Comparison of ENCODE assay signal across 26 cellular contexts in the genomic region with DNA sequence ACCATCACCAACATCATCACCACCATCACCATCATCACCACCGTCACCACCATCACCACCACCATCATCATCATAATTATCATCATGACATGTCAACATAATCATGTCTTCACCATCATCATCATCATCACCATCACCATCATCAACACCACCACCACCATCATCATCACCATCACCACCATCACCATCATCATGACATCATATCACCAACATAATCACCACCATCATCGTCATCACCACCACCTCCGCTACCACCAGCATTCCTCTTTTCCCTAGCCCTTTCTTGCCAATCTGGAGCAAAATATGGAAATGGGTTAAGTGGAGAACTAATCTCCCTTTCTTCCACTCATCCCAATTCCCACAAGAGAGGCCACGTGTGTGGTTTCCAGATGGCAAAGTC. TPM values are rescaled to one million over a fixed set of nuclear protein-coding genes. Genes with fewer than 3 reads are reported as not detected.
DNase-seq lines count a peak whose midpoint lies in the region; ATAC-seq, FAIRE-seq and TF ChIP-seq lines count a peak whose summit lies in the region.
"Had no signal": no experiment of that assay in that cellular context is flagged by ENCODE, and none has a peak within 500 bp of the region (broad histone marks: within the 10 kb centered on the region; RNA-seq: fewer than 3 reads in every experiment).

No MANE protein-coding gene starts in this region.

- intact Hi-C loops in K562 (cut with micrococcal nuclease) = no loop called here

- H3K36me3 ChIP-seq in K562 (ENCODE audit: control insufficient read depth, insufficient read depth, low read length) = no peaks in the 10 kb centered on the region
- H3K36me3 ChIP-seq: upper lobe of right lung had no signal

- H3K9me3 ChIP-seq in K562 (replicated peaks; ENCODE audit: control insufficient read depth, insufficient read depth, low read depth, low read length) = no peaks in the 10 kb centered on the region
- H3K9me3 ChIP-seq: upper lobe of right lung had no signal

- no peak for ATAC-seq in K562
- ATAC-seq: left ventricle myocardium superior; naive thymus-derived CD4-positive, alpha-beta T cell; upper lobe of right lung had no signal

- peaks cover 0 to under 1% of the 10 kb centered on the region in 2 experiments; a peak in 3 of 5 replicates for H3K27me3 ChIP-seq in K562 (ENCODE audit: control insufficient read depth in 2 of 2, insufficient read depth in 2 of 2, low read length in 2 of 2)

- no peak overlapping the region for H3K4me3 Mint-ChIP-seq in activated naive CD8-positive, alpha-beta T cell treated with anti-CD3 and anti-CD28 coated beads for 36 hours
- H3K4me3 Mint-ChIP-seq: mesothelial cell of epicardium had no signal

- TF ChIP-seq CTCF in K562 (IDR thresholded peaks at IDR 0.05 in 2 of 3, conservative IDR thresholded peaks at IDR 0.05 in 1 of 3; ENCODE audit: insufficient read depth in 2 of 3, low read depth in 1 of 3, low read length in 3 of 3) = no peak

- H3K4me2 ChIP-seq in K562 (ENCODE audit: insufficient read depth, low read length) = no peak overlapping the region

- peaks cover 4% of the 10 kb centered on the region for H3K36me3 Mint-ChIP-seq in activated naive CD8-positive, alpha-beta T cell treated with anti-CD3 and anti-CD28 coated beads for 36 hours
- H3K36me3 Mint-ChIP-seq: mesothelial cell of epicardium had no signal

- POLR2A ChIA-PET in K562 (lab: Yijun Ruan, JAX) = no interaction called here

- TF ChIP-seq RAD21 in K562 (CRISPR knock-in tag; conservative IDR thresholded peaks at IDR 0.05 in 1 of 2, IDR thresholded peaks at IDR 0.05 in 1 of 2) = no peak

- in situ Hi-C loops in K562 (cut with MboI) = no loop called here

- no peak overlapping the region for H3K4me3 ChIP-seq in K562
- H3K4me3 ChIP-seq: SK-N-MC, upper lobe of right lung had no signal

- no peak overlapping the region for H2AFZ ChIP-seq in K562 (ENCODE audit: low read depth, low read length)

- no peak for TF ChIP-seq EP300 in K562 (IDR thresholded peaks at IDR 0.05; ENCODE audit: low read length)

- H3K27ac Mint-ChIP-seq in activated naive CD8-positive, alpha-beta T cell treated with anti-CD3 and anti-CD28 coated beads for 36 hours = peak overlapping the region; percentile 9
- H3K27ac Mint-ChIP-seq: activated T-helper 2 cell treated with anti-CD3 and anti-CD28 coated beads, Interferon-gamma antibody, Interleukin-2, Interleukin-4, amounts not matched to agents 10 μg/mL and 5 μg/mL and 100 μg/mL, durations not matched to agents 14 hours and 24 hours and 36 hours; CD4-positive, CD25-positive, alpha-beta regulatory T cell; mesothelial cell of epicardium; naive thymus-derived CD4-positive, alpha-beta T cell had no signal

- no peak for DNase-seq in activated naive CD8-positive, alpha-beta T cell treated with anti-CD3 and anti-CD28 coated beads for 36 hours
- no peak for DNase-seq in K562 (ENCODE audit: extremely low read depth in 1 of 4, low spot score in 3 of 4)
- DNase-seq in NOMO-1 (lab: John Stamatoyannopoulos, UW; ENCODE audit: unreplicated experiment in 2 of 2) = no peak
- DNase-seq in NCI-H2107 (lab: John Stamatoyannopoulos, UW) = no peak
- DNase-seq: activated CD4-positive, alpha-beta T cell treated with anti-CD3 and anti-CD28 coated beads for 48 hours; CD4-positive, CD25-positive, alpha-beta regulatory T cell; islet precursor cell; left ventricle myocardium superior; naive thymus-derived CD4-positive, alpha-beta T cell; NCI-H2029 treated with DMSO at 0.1 percent for 48 hours; NCI-H226; NCI-H748 treated with DMSO at 0.1 percent for 48 hours; small intestine; stimulated activated CD4-positive, alpha-beta T cell treated with anti-CD3 and anti-CD28 coated beads, Interleukin-1b, Interleukin-23, amount 100 ng/mL, for 48 hours; upper lobe of right lung had no signal

- CTCF ChIA-PET in K562 (lab: Yijun Ruan, JAX; ENCODE audit: low intra/inter-chr PET ratio) = no interaction called here

- no peak for FAIRE-seq in K562 (lab: Jason Lieb, UNC)
- FAIRE-seq: D721Med, GM12891, H54, small intestine had no signal

- TF ChIP-seq POLR2A in K562 (conservative IDR thresholded peaks at IDR 0.05) = no peak

- no peaks in the 10 kb centered on the region for H3K79me2 ChIP-seq in K562 (ENCODE audit: control insufficient read depth, insufficient read depth, low read length)

- no TSS peak for BruUV-seq in K562 (replicated peaks; lab: Mats Ljungman, UMichigan)

- H3K27me3 Mint-ChIP-seq in activated naive CD8-positive, alpha-beta T cell treated with anti-CD3 and anti-CD28 coated beads for 36 hours = peaks cover 41% of the 10 kb centered on the region

- peaks cover 12% of the 10 kb centered on the region for H3K4me1 Mint-ChIP-seq in activated naive CD8-positive, alpha-beta T cell treated with anti-CD3 and anti-CD28 coated beads for 36 hours

- H3K9me3 Mint-ChIP-seq in activated naive CD8-positive, alpha-beta T cell treated with anti-CD3 and anti-CD28 coated beads for 36 hours = peaks cover 3% of the 10 kb centered on the region

- WGBS in K562 (ENCODE audit: insufficient coverage, low coverage, missing lambda C conversion rate) = 0% methylated on average over 4 of the region's 4 CpGs

- no peak overlapping the region for H3K27ac ChIP-seq in K562 (ENCODE audit: extremely low read depth, low read depth, low read length)
- H3K27ac ChIP-seq: SK-N-MC, upper lobe of right lung, VCaP had no signal

- H3K9me1 ChIP-seq in K562 (ENCODE audit: control insufficient read depth, insufficient read depth, low read length) = no peaks in the 10 kb centered on the region

- no peaks in the 10 kb centered on the region; the same call in 1 of the 2 replicates for H4K20me1 ChIP-seq in K562 (replicated peaks; ENCODE audit: control insufficient read depth, insufficient read depth, low read length)

- H3K9ac ChIP-seq in K562 (ENCODE audit: insufficient read depth in 1 of 2, low read depth in 2 of 2, low read length in 2 of 2) = no peak overlapping the region

- peaks cover 0 to 23% of the 10 kb centered on the region in 2 experiments; a peak in 3 of 5 replicates for H3K4me1 ChIP-seq in K562 (replicated peaks in 1 of 2; ENCODE audit: control insufficient read depth in 2 of 2, insufficient read depth in 2 of 2, low read length in 2 of 2)
- H3K4me1 ChIP-seq: upper lobe of right lung had no signal

RNA-seq across cellular contexts. Expression of gene TTYH1, which starts 1.1 kb away (rescaled TPM):
- total RNA-seq in activated naive CD8-positive, alpha-beta T cell treated with anti-CD3 and anti-CD28 coated beads for 36 hours = 1 to 10 TPM in 1 of 2 experiments, under 1 TPM in 1; 0.98 to 1.8 TPM
- total RNA-seq in K562 (2011; cell fraction: chromatin; rRNA removed; ENCODE audit: low replicate concordance) = not detected in 2 replicates
- not detected in 2 replicates for total RNA-seq in K562 (2011; cell fraction: nucleolus; rRNA removed)
- total RNA-seq in K562 (2011; cell fraction: nucleoplasm; rRNA removed) = not detected in 2 replicates
- total RNA-seq in K562 (2014; rRNA removed) = not detected in 2 replicates
- total RNA-seq in K562 (2014; rRNA removed; fragmentation: Illumina TruSeq; extraction: Trizol) = not detected in 2 replicates
- not detected in 2 replicates for total RNA-seq in K562 (2015; rRNA removed; fragmentation: Illumina TruSeq; extraction: Trizol)
- not detected in 2 replicates for total RNA-seq in K562 (2021)
- polyA plus RNA-seq in K562 (2011; rRNA removed) = not detected in 2 replicates
- polyA plus RNA-seq in K562 (2011; cell fraction: cytosol; rRNA removed) = not detected in 2 replicates
- not detected in 2 replicates for polyA plus RNA-seq in K562 (2011; cell fraction: nucleus; rRNA removed)
- 0.17 and 0.36 TPM in 2 replicates for polyA plus RNA-seq in K562 (2012)
- polyA plus RNA-seq in K562 (2014; fragmentation: Illumina TruSeq; extraction: Trizol) = not detected in 2 replicates
- under 1 TPM in 1 of 2 experiments, not detected in 1; 0.08 TPM for polyA plus RNA-seq in K562 (2014; fragmentation: Nextera tagmentation; extraction: Ambion mirVana)
- not detected in 2 replicates for polyA plus RNA-seq in K562 (2014; rRNA removed)
- not detected in 2 replicates for polyA minus RNA-seq in K562 (2011; rRNA and poly(A)+ RNA removed)
- not detected in 2 replicates for polyA minus RNA-seq in K562 (2011; cell fraction: cytosol; rRNA and poly(A)+ RNA removed)
- polyA minus RNA-seq in K562 (2011; cell fraction: nucleus; rRNA and poly(A)+ RNA removed) = not detected in 2 replicates
- total RNA-seq: CD4-positive, CD25-positive, alpha-beta regulatory T cell; MCF 10A; osteocyte; renal cortical epithelial cell; upper lobe of right lung had no signal

RNA-seq across cellular contexts. Expression of gene LENG8, which starts 34.8 kb away (rescaled TPM):
- total RNA-seq in activated naive CD8-positive, alpha-beta T cell treated with anti-CD3 and anti-CD28 coated beads for 36 hours = 100 to 1,000 TPM; 101 to 108 TPM
- 299 and 811 TPM in 2 replicates for total RNA-seq in K562 (2011; cell fraction: chromatin; rRNA removed; ENCODE audit: low replicate concordance)
- total RNA-seq in K562 (2011; cell fraction: nucleolus; rRNA removed) = 301 and 324 TPM in 2 replicates
- total RNA-seq in K562 (2011; cell fraction: nucleoplasm; rRNA removed) = 310 and 346 TPM in 2 replicates
- total RNA-seq in K562 (2014; rRNA removed) (32.2 and 36.0 TPM in 2 replicates), K562 (2014; rRNA removed; fragmentation: Illumina TruSeq; extraction: Trizol) (6.0 and 8.4 TPM in 2 replicates), K562 (2015; rRNA removed; fragmentation: Illumina TruSeq; extraction: Trizol) (16.3 and 17.2 TPM in 2 replicates), K562 (2021) (116 and 146 TPM in 2 replicates)
- polyA plus RNA-seq in K562 (2011; rRNA removed) (28.1 and 70.4 TPM in 2 replicates), K562 (2014; fragmentation: Illumina TruSeq; extraction: Trizol) (44.5 and 79.0 TPM in 2 replicates), K562 (2014; fragmentation: Nextera tagmentation; extraction: Ambion mirVana) (1 to 10 TPM in 1 of 2 experiments, under 1 TPM in 1; 0.74 to 2.3 TPM), K562 (2014; rRNA removed) (125 and 144 TPM in 2 replicates)
- polyA plus RNA-seq in K562 (2011; cell fraction: cytosol; rRNA removed) = 32.2 and 33.2 TPM in 2 replicates
- 546 and 794 TPM in 2 replicates for polyA plus RNA-seq in K562 (2011; cell fraction: nucleus; rRNA removed)
- polyA plus RNA-seq in K562 (2012) = 103 and 172 TPM in 2 replicates
- polyA minus RNA-seq in K562 (2011; rRNA and poly(A)+ RNA removed) = 16.0 and 20.5 TPM in 2 replicates
- 21.1 and 33.8 TPM in 2 replicates for polyA minus RNA-seq in K562 (2011; cell fraction: cytosol; rRNA and poly(A)+ RNA removed)
- 88.3 and 112 TPM in 2 replicates for polyA minus RNA-seq in K562 (2011; cell fraction: nucleus; rRNA and poly(A)+ RNA removed)

RNA-seq across cellular contexts. Expression of gene LENG9, which starts 49.4 kb away (rescaled TPM):
- 1 to 10 TPM; 4.3 to 4.9 TPM for total RNA-seq in activated naive CD8-positive, alpha-beta T cell treated with anti-CD3 and anti-CD28 coated beads for 36 hours
- total RNA-seq in K562 (2011; cell fraction: chromatin; rRNA removed; ENCODE audit: low replicate concordance) = 0.53 TPM in 1 of 2 replicates, not detected in the other
- 1.2 TPM in 2 replicates for total RNA-seq in K562 (2011; cell fraction: nucleolus; rRNA removed)
- 0.44 and 0.61 TPM in 2 replicates for total RNA-seq in K562 (2011; cell fraction: nucleoplasm; rRNA removed)
- total RNA-seq in K562 (2014; rRNA removed) = 0.64 and 1.6 TPM in 2 replicates
- 0.10 TPM in 1 of 2 replicates, not detected in the other for total RNA-seq in K562 (2014; rRNA removed; fragmentation: Illumina TruSeq; extraction: Trizol)
- total RNA-seq in K562 (2015; rRNA removed; fragmentation: Illumina TruSeq; extraction: Trizol) = 0.38 and 0.43 TPM in 2 replicates
- 0.58 and 0.74 TPM in 2 replicates for total RNA-seq in K562 (2021)
- 0.11 and 0.12 TPM in 2 replicates for polyA plus RNA-seq in K562 (2011; rRNA removed)
- polyA plus RNA-seq in K562 (2011; cell fraction: cytosol; rRNA removed) = 0.32 and 0.64 TPM in 2 replicates
- 0.24 and 0.43 TPM in 2 replicates for polyA plus RNA-seq in K562 (2011; cell fraction: nucleus; rRNA removed)
- polyA plus RNA-seq in K562 (2012) = 0.35 and 0.48 TPM in 2 replicates
- 0.06 and 0.28 TPM in 2 replicates for polyA plus RNA-seq in K562 (2014; fragmentation: Illumina TruSeq; extraction: Trizol)
- polyA plus RNA-seq in K562 (2014; fragmentation: Nextera tagmentation; extraction: Ambion mirVana) = under 1 TPM; 0.23 to 0.34 TPM
- polyA plus RNA-seq in K562 (2014; rRNA removed) = 0.15 and 0.32 TPM in 2 replicates
- 0.28 TPM in 1 of 2 replicates, not detected in the other for polyA minus RNA-seq in K562 (2011; rRNA and poly(A)+ RNA removed)
- 0.91 and 0.95 TPM in 2 replicates for polyA minus RNA-seq in K562 (2011; cell fraction: cytosol; rRNA and poly(A)+ RNA removed)
- polyA minus RNA-seq in K562 (2011; cell fraction: nucleus; rRNA and poly(A)+ RNA removed) = 0.89 and 1.8 TPM in 2 replicates

RNA-seq across cellular contexts. Expression of gene LAIR1, which starts 49.4 kb away (rescaled TPM):
- 10 to 100 TPM in 1 of 2 experiments, 1 to 10 TPM in 1; 9.0 to 10.1 TPM for total RNA-seq in activated naive CD8-positive, alpha-beta T cell treated with anti-CD3 and anti-CD28 coated beads for 36 hours
- not detected in 2 replicates for total RNA-seq in K562 (2011; cell fraction: chromatin; rRNA removed; ENCODE audit: low replicate concordance)
- not detected in 2 replicates for total RNA-seq in K562 (2011; cell fraction: nucleolus; rRNA removed)
- not detected in 2 replicates for total RNA-seq in K562 (2011; cell fraction: nucleoplasm; rRNA removed)
- total RNA-seq in K562 (2014; rRNA removed) (not detected in 2 replicates), K562 (2014; rRNA removed; fragmentation: Illumina TruSeq; extraction: Trizol) (not detected in 2 replicates), K562 (2015; rRNA removed; fragmentation: Illumina TruSeq; extraction: Trizol) (0.23 and 0.54 TPM in 2 replicates), K562 (2021) (0.20 and 0.24 TPM in 2 replicates)
- polyA plus RNA-seq in K562 (2011; rRNA removed) (not detected in 2 replicates), K562 (2014; fragmentation: Illumina TruSeq; extraction: Trizol) (0.12 TPM in 1 of 2 replicates, not detected in the other), K562 (2014; fragmentation: Nextera tagmentation; extraction: Ambion mirVana) (not detected), K562 (2014; rRNA removed) (0.12 TPM in 1 of 2 replicates, not detected in the other)
- not detected in 2 replicates for polyA plus RNA-seq in K562 (2011; cell fraction: cytosol; rRNA removed)
- not detected in 2 replicates for polyA plus RNA-seq in K562 (2011; cell fraction: nucleus; rRNA removed)
- 0.40 and 7.6 TPM in 2 replicates for polyA plus RNA-seq in K562 (2012)
- not detected in 2 replicates for polyA minus RNA-seq in K562 (2011; rRNA and poly(A)+ RNA removed)
- polyA minus RNA-seq in K562 (2011; cell fraction: cytosol; rRNA and poly(A)+ RNA removed) = not detected in 2 replicates
- not detected in 2 replicates for polyA minus RNA-seq in K562 (2011; cell fraction: nucleus; rRNA and poly(A)+ RNA removed)
- total RNA-seq: MCF 10A, osteocyte, renal cortical epithelial cell had no signal

RNA-seq across cellular contexts. Expression of gene CDC42EP5, which starts 58.9 kb away (rescaled TPM):
- total RNA-seq in activated naive CD8-positive, alpha-beta T cell treated with anti-CD3 and anti-CD28 coated beads for 36 hours = under 1 TPM in 1 of 2 experiments, not detected in 1; 0.34 TPM
- total RNA-seq in K562 (2011; cell fraction: chromatin; rRNA removed; ENCODE audit: low replicate concordance) = not detected in 2 replicates
- total RNA-seq in K562 (2011; cell fraction: nucleolus; rRNA removed) = not detected in 2 replicates
- not detected in 2 replicates for total RNA-seq in K562 (2011; cell fraction: nucleoplasm; rRNA removed)
- not detected in 2 replicates for total RNA-seq in K562 (2014; rRNA removed)
- total RNA-seq in K562 (2014; rRNA removed; fragmentation: Illumina TruSeq; extraction: Trizol) = not detected in 2 replicates
- not detected in 2 replicates for total RNA-seq in K562 (2015; rRNA removed; fragmentation: Illumina TruSeq; extraction: Trizol)
- total RNA-seq in K562 (2021) = 0.29 and 0.38 TPM in 2 replicates
- 0.09 and 0.15 TPM in 2 replicates for polyA plus RNA-seq in K562 (2011; rRNA removed)
- polyA plus RNA-seq in K562 (2011; cell fraction: cytosol; rRNA removed) = 0.67 TPM in 1 of 2 replicates, not detected in the other
- polyA plus RNA-seq in K562 (2011; cell fraction: nucleus; rRNA removed) = 0.14 and 0.54 TPM in 2 replicates
- polyA plus RNA-seq in K562 (2012) = 0.32 and 0.38 TPM in 2 replicates
- polyA plus RNA-seq in K562 (2014; fragmentation: Illumina TruSeq; extraction: Trizol) = not detected in 2 replicates
- polyA plus RNA-seq in K562 (2014; fragmentation: Nextera tagmentation; extraction: Ambion mirVana) = not detected
- polyA plus RNA-seq in K562 (2014; rRNA removed) = 0.96 TPM in 1 of 2 replicates, not detected in the other
- not detected in 2 replicates for polyA minus RNA-seq in K562 (2011; rRNA and poly(A)+ RNA removed)
- not detected in 2 replicates for polyA minus RNA-seq in K562 (2011; cell fraction: cytosol; rRNA and poly(A)+ RNA removed)
- polyA minus RNA-seq in K562 (2011; cell fraction: nucleus; rRNA and poly(A)+ RNA removed) = not detected in 2 replicates
- total RNA-seq: CD4-positive, CD25-positive, alpha-beta regulatory T cell; naive thymus-derived CD4-positive, alpha-beta T cell; T-helper 2 cell treated with Interferon-gamma antibody and Interleukin-4, amounts not matched to agents 100 ng/mL and 5 ng/mL, for 36 hours had no signal
- polyA plus RNA-seq: CD4-positive, CD25-positive, alpha-beta regulatory T cell; naive thymus-derived CD4-positive, alpha-beta T cell had no signal
